8 cellular contexts compared by ENCODE assay signal in genomic region chrX:153470411-153471363, GRCh38. TPM values are rescaled to one million over a fixed set of nuclear protein-coding genes. Genes with fewer than 3 reads are reported as not detected.
DNase-seq lines count a peak whose midpoint lies in the region; ATAC-seq and TF ChIP-seq lines count a peak whose summit lies in the region.

Gene HAUS7, minus strand, starts transcription at chrX:153470576. Its CDS starts 19 bp downstream, at chrX:153470557.

- peak within 1 kb of the TSS in 5 of 6 donors; percentile 53 to 83 (median 68) for H3K27ac Mint-ChIP-seq in immature natural killer cell

- in situ Hi-C loops in mammary epithelial cell (cut with MboI; ENCODE audit: low sequenced_read_pairs in 2 of 2) = no loop called here

- H3K36me3 ChIP-seq in mammary epithelial cell (ENCODE audit: insufficient read depth, low read length) = no peaks in the 10 kb centered on the region

- H3K4me1 ChIP-seq in mammary epithelial cell (ENCODE audit: insufficient read depth, low read length) = no peaks in the 10 kb centered on the region

- intact Hi-C loops in mammary epithelial cell (cut with micrococcal nuclease) = loop anchor here (1.0 to 2.0 kb wide), 3 partner anchors 25 to 36 kb away; no protein-coding TSS in a partner anchor

- peak within 1 kb of the TSS; percentile 20 for H3K9ac ChIP-seq in mammary epithelial cell (ENCODE audit: insufficient read depth, low read length)

- no peaks in the 10 kb centered on the region for H4K20me1 ChIP-seq in mammary epithelial cell (ENCODE audit: insufficient read depth, low read length)

- no peaks in the 10 kb centered on the region for H3K36me3 Mint-ChIP-seq in immature natural killer cell

- dilution Hi-C loops in mammary epithelial cell (cut with HindIII; ENCODE audit: low sequenced_read_pairs) = no loop called here

- peaks cover 0 to 4% (median 1%) of the 10 kb centered on the region in 3 donors for H3K27me3 Mint-ChIP-seq in immature natural killer cell (ENCODE audit: low read depth in 3 of 3)

- peaks cover 6 to 23% of the 10 kb centered on the region in 2 donors for H3K4me1 Mint-ChIP-seq in immature natural killer cell

- TF ChIP-seq CTCF in WI38 (IDR thresholded peaks at IDR 0.05; ENCODE audit: low read depth, low read length) = peak; percentile 50; the same call in 1 of the 2 replicates
- TF ChIP-seq CTCF in mammary epithelial cell (conservative IDR thresholded peaks at IDR 0.05 in 1 of 2, IDR thresholded peaks at IDR 0.05 in 1 of 2; ENCODE audit: extremely low read depth in 1 of 2, insufficient read depth in 1 of 2, low read depth in 1 of 2, low read length in 2 of 2) = peak; percentile 32 to 66

- peak; percentile 95 for DNase-seq in AG08396 (ENCODE audit: low spot score)
- peak; percentile 91 for DNase-seq in NCI-H2227 (lab: John Stamatoyannopoulos, UW; ENCODE audit: unreplicated experiment)
- DNase-seq in mammary epithelial cell = peak; percentile 82
- peak; percentile 81 to 88 (median 87) for DNase-seq in immature natural killer cell
- peak; percentile 74 for DNase-seq in smooth muscle cell of the brain vasculature (ENCODE audit: low read depth, low spot score)

- BruUV-seq in mammary epithelial cell (replicated peaks; lab: Mats Ljungman, UMichigan) = no TSS peak

- H3K4me3 Mint-ChIP-seq in immature natural killer cell = peak within 1 kb of the TSS; percentile 78 to 86 (median 81)

- H3K9me3 Mint-ChIP-seq in immature natural killer cell = no peaks in the 10 kb centered on the region

- H3K27me3 ChIP-seq in mammary epithelial cell (ENCODE audit: insufficient read depth, low read length) = no peaks in the 10 kb centered on the region

- H2AFZ ChIP-seq in mammary epithelial cell (ENCODE audit: low read depth, low read length) = peak within 1 kb of the TSS; percentile 80

- H3K4me3 ChIP-seq in WI38 (ENCODE audit: low read depth, low read length) (peak within 1 kb of the TSS; percentile 64), mammary epithelial cell (replicated peaks in 1 of 3; ENCODE audit: insufficient read depth in 1 of 3, low read depth in 2 of 3, low read length in 3 of 3) (peak within 1 kb of the TSS; percentile 54 to 61 (median 60))

- peaks cover 22% of the 10 kb centered on the region for H3K79me2 ChIP-seq in mammary epithelial cell (ENCODE audit: insufficient read depth, low read length)

- peak within 1 kb of the TSS; percentile 69 for H3K4me2 ChIP-seq in mammary epithelial cell (ENCODE audit: insufficient read depth, low read depth, low read length)

- WGBS in mammary epithelial cell (ENCODE audit: low coverage, missing lambda C conversion rate) = 61% methylated on average over 10 of the region's 70 CpGs

- no peaks in the 10 kb centered on the region for H3K9me3 ChIP-seq in mammary epithelial cell (replicated peaks; ENCODE audit: insufficient read depth, low read length)

- ATAC-seq in GM18909 (IDR thresholded peaks at IDR 0.05; ENCODE audit: poor library complexity, unreplicated experiment) (peak; percentile 78), HG03159 (IDR thresholded peaks at IDR 0.05; ENCODE audit: unreplicated experiment) (peak; percentile 77)

- H3K27ac ChIP-seq in mammary epithelial cell (ENCODE audit: insufficient read depth, low read depth, low read length) = no peak within 1 kb of the TSS

- CTCF ChIA-PET in mammary epithelial cell (lab: Charles Lee; ENCODE audit: low non-redundant PET) = interaction anchor here (0.6 kb wide), 2 partner anchors 40 to 64 kb away, joined by 3 to 4 read pairs; no protein-coding TSS in a partner anchor

RNA-seq across cellular contexts. Expression of gene HAUS7, which starts in this region (rescaled TPM):
- 10 to 100 TPM in 1 of 2 donors, 1 to 10 TPM in 1; 8.3 to 26.4 TPM for total RNA-seq in mammary epithelial cell
- 25.7 TPM for polyA plus RNA-seq in mammary epithelial cell
- 38.4 TPM for polyA minus RNA-seq in mammary epithelial cell
- polyA plus RNA-seq in immature natural killer cell = 10 to 100 TPM; 36.3 to 49.5 (median 43.2) TPM
